ENCODE assay signal across 11 cellular contexts in the genomic region with DNA sequence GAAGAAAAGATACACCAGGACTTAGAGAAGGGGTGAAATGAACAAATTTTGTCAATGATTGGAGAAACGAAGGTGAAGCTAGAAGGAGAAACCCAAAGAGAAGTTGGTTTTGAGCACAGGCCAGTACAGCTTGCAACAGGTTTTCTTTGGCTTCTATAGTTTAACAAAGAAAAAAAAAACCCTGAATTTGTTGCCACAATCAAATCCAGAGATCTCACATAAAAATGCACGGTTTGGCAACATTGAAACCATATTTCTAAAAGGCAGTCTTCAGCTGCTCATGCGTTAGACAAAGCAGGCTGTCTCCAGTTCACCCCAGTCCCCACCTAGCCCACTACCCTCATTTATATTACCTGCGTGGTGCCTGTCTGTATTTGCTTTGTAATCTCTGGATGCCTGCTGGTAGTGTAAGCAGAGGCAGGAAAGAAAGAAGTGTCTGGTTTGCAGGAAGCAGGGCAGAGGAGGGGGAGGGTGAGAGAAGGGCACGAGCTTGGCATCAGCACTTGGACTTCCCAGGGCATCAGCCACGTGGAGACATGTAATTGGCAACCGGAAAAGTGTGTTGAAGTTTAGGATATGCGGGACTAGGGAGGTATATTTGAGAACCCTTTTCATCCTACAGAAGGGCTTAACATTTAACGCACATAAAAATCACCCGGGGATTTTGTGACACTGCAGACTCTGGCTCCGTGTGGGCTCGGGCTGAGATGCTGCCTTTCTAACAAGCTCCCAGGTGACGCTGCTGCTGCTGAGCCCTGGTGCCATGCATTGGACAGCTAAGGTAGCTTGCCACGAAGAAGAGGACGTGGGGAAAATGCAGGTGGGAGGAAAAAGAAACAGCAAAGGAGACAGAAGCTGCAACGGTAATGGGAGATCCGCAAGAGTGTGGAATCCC. TPM values are rescaled to one million over a fixed set of nuclear protein-coding genes. Genes with fewer than 3 reads are reported as not detected.
DNase-seq lines count a peak whose midpoint lies in the region; ATAC-seq, FAIRE-seq and TF ChIP-seq lines count a peak whose summit lies in the region.
"Had no signal": no experiment of that assay in that cellular context is flagged by ENCODE, and none has a peak within 500 bp of the region (broad histone marks: within the 10 kb centered on the region; RNA-seq: fewer than 3 reads in every experiment).

No MANE protein-coding gene starts in this region.

- no peaks in the 10 kb centered on the region for H3K27me3 Mint-ChIP-seq in activated CD4-positive, alpha-beta T cell treated with anti-CD3 and anti-CD28 coated beads, Interleukin-2, amount 10 ng/mL, durations not matched to agents 7 days and 5 days
- H3K27me3 Mint-ChIP-seq in effector memory CD8-positive, alpha-beta T cell = no peaks in the 10 kb centered on the region

- no peaks in the 10 kb centered on the region for H3K36me3 ChIP-seq in pancreas

- peaks cover 23% of the 10 kb centered on the region for H3K4me1 Mint-ChIP-seq in activated CD4-positive, alpha-beta T cell treated with anti-CD3 and anti-CD28 coated beads, Interleukin-2, amount 10 ng/mL, durations not matched to agents 7 days and 5 days
- H3K4me1 Mint-ChIP-seq in effector memory CD8-positive, alpha-beta T cell (ENCODE audit: low read depth in 2 of 2) = peaks cover 9 to 11% of the 10 kb centered on the region in 2 donors

- H3K27ac ChIP-seq in pancreas = peak overlapping the region in 1 of 4 donors; percentile 27

- intact Hi-C loops in pancreas (cut with DNase I) = loop anchor here in 1 of 3 donors (5.0 kb wide), 1 partner anchor 425 kb away; no protein-coding TSS in a partner anchor

- WGBS in pancreas, 2 donors = 47 to 50% methylated on average over 17 of the region's 17 CpGs

- no peak for DNase-seq in activated CD4-positive, alpha-beta T cell treated with anti-CD3 and anti-CD28 coated beads, Interleukin-2, amount 10 ng/mL, durations not matched to agents 7 days and 5 days
- no peak for DNase-seq in activated CD4-positive, alpha-beta T cell treated with anti-CD3 and anti-CD28 coated beads for 48 hours
- DNase-seq in NCI-H748 (lab: John Stamatoyannopoulos, UW; ENCODE audit: unreplicated experiment) = peak; percentile 66
- DNase-seq in effector memory CD8-positive, alpha-beta T cell = no peak
- peak in 1 of 6 donors; percentile 11 for DNase-seq in pancreas
- no peak for DNase-seq in stimulated activated CD4-positive, alpha-beta T cell treated with anti-CD3 and anti-CD28 coated beads, Interleukin-4, amount 100 ng/mL, for 24 hours
- DNase-seq in HuH-7 (ENCODE audit: low spot score) = no peak
- DNase-seq: activated gamma-delta T cell; effector CD4-positive, alpha-beta T cell had no signal

- no peak for FAIRE-seq in pancreas (lab: Jason Lieb, UNC)
- FAIRE-seq: G401.6 had no signal

- H3K9me3 ChIP-seq in pancreas = no peaks in the 10 kb centered on the region

- H3K4me1 ChIP-seq in pancreas = peaks cover 0 to 14% (median 12%) of the 10 kb centered on the region in 3 donors

- H3K27me3 ChIP-seq in pancreas = no peaks in the 10 kb centered on the region

- no peaks in the 10 kb centered on the region for H3K9me3 Mint-ChIP-seq in activated CD4-positive, alpha-beta T cell treated with anti-CD3 and anti-CD28 coated beads, Interleukin-2, amount 10 ng/mL, durations not matched to agents 7 days and 5 days
- H3K9me3 Mint-ChIP-seq in effector memory CD8-positive, alpha-beta T cell = no peaks in the 10 kb centered on the region

- peak overlapping the region; percentile 84 for H3K27ac Mint-ChIP-seq in activated CD4-positive, alpha-beta T cell treated with anti-CD3 and anti-CD28 coated beads, Interleukin-2, amount 10 ng/mL, durations not matched to agents 7 days and 5 days
- peak overlapping the region; percentile 35 to 93 for H3K27ac Mint-ChIP-seq in effector memory CD8-positive, alpha-beta T cell

- no peak for TF ChIP-seq CTCF in pancreas (IDR thresholded peaks at IDR 0.05)

- ATAC-seq in effector memory CD8-positive, alpha-beta T cell (replicated peaks) = no peak
- ATAC-seq in pancreas (peak in 3 of 4 donors; percentile 70 to 81 (median 80)), HG03378 (IDR thresholded peaks at IDR 0.05; ENCODE audit: unreplicated experiment) (no peak)

- H3K36me3 Mint-ChIP-seq in activated CD4-positive, alpha-beta T cell treated with anti-CD3 and anti-CD28 coated beads, Interleukin-2, amount 10 ng/mL, durations not matched to agents 7 days and 5 days (ENCODE audit: low read depth) = peaks cover 5% of the 10 kb centered on the region
- peaks cover 15% of the 10 kb centered on the region for H3K36me3 Mint-ChIP-seq in effector memory CD8-positive, alpha-beta T cell (ENCODE audit: insufficient read depth)

- POLR2A ChIA-PET in activated CD4-positive, alpha-beta T cell treated with anti-CD3 and anti-CD28 coated beads, Interleukin-2, amount 10 ng/mL, durations not matched to agents 7 days and 5 days (lab: Charles Lee) = no interaction called here

- no peak overlapping the region for H3K4me3 ChIP-seq in pancreas

- CTCF ChIA-PET in activated CD4-positive, alpha-beta T cell treated with anti-CD3 and anti-CD28 coated beads, Interleukin-2, amount 10 ng/mL, durations not matched to agents 7 days and 5 days (lab: Charles Lee) = interaction anchor here (0.6 to 1.5 kb wide), 2 partner anchors 15 to 1113 kb away, joined by 3 to 5 read pairs; partner anchors contain the start of gene PFDN4

- no peak overlapping the region for H3K4me3 Mint-ChIP-seq in activated CD4-positive, alpha-beta T cell treated with anti-CD3 and anti-CD28 coated beads, Interleukin-2, amount 10 ng/mL, durations not matched to agents 7 days and 5 days
- peak overlapping the region in 1 of 2 donors; percentile 40 for H3K4me3 Mint-ChIP-seq in effector memory CD8-positive, alpha-beta T cell

RNA-seq across cellular contexts. Expression of gene PFDN4, which starts 14.4 kb away (rescaled TPM):
- total RNA-seq in activated CD4-positive, alpha-beta T cell treated with anti-CD3 and anti-CD28 coated beads, Interleukin-2, amount 10 ng/mL, durations not matched to agents 7 days and 5 days = 10 to 100 TPM; 26.8 to 27.7 TPM
- 10 to 100 TPM in 2 of 6 donors, 1 to 10 TPM in 4; 7.7 to 13.2 (median 8.9) TPM for total RNA-seq in pancreas
- 10 to 100 TPM; 29.0 to 32.9 TPM for polyA plus RNA-seq in pancreas

RNA-seq across cellular contexts. Expression of gene CYP24A1, which starts 48.5 kb away (rescaled TPM):
- not detected for total RNA-seq in activated CD4-positive, alpha-beta T cell treated with anti-CD3 and anti-CD28 coated beads, Interleukin-2, amount 10 ng/mL, durations not matched to agents 7 days and 5 days
- under 1 TPM in 1 of 6 donors, not detected in 5; 0.09 TPM for total RNA-seq in pancreas
- polyA plus RNA-seq in pancreas = not detected

Comparison
In these comparisons a context has a peak if more than half of its experiments do, and no peak if none do; other contexts are left out.
1. ATAC-seq: peak in pancreas (3 of 4); none in effector memory CD8-positive, alpha-beta T cell (single experiment) and HG03378 (single experiment).